Comparison of ENCODE assay signal across 14 cellular contexts in the genomic region with DNA sequence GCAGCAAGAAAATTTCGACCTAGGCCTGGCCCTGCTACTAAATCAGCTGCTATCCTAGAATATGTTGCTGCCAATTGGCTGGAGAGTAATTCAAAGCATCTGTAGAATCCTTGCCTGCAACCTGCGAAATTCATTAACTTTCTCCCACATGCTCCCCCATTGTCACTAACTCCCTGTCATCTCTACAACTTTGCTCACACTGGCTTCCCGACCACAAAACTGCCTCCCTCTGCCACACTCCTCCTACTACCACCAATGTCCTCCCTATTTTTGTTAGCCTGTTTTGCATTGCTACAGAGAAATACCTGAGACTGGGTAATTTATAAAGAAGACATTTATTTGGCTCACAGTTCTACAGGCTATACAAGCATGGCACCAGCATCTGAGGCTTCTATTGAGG.
DNase-seq lines count a peak whose midpoint lies in the region; ATAC-seq, FAIRE-seq and TF ChIP-seq lines count a peak whose summit lies in the region.
"Had no signal": no experiment of that assay in that cellular context is flagged by ENCODE, and none has a peak within 500 bp of the region (broad histone marks: within the 10 kb centered on the region; RNA-seq: fewer than 3 reads in every experiment).

No MANE protein-coding gene starts in this region.

- H3K27me3 Mint-ChIP-seq in GM23338 (ENCODE audit: insufficient read depth, low read depth, poor library complexity) (no peaks in the 10 kb centered on the region), glutamatergic neuron (ENCODE audit: unreplicated experiment) (peaks cover 6% of the 10 kb centered on the region), neural progenitor cell (ENCODE audit: insufficient read depth, low read depth) (peaks cover 7% of the 10 kb centered on the region)
- H3K27me3 Mint-ChIP-seq: CD4-positive, CD25-positive, alpha-beta regulatory T cell had no signal

- H3K9me3 Mint-ChIP-seq in GM23338 (no peaks in the 10 kb centered on the region; the same call in 2 of the 3 replicates), glutamatergic neuron (ENCODE audit: unreplicated experiment) (peaks cover 17% of the 10 kb centered on the region), neural progenitor cell (peaks cover 9% of the 10 kb centered on the region)

- H3F3A ChIP-seq in GM23338 (replicated peaks; ENCODE audit: low read depth) = no peaks in the 10 kb centered on the region
- peaks cover 5% of the 10 kb centered on the region for H3F3A ChIP-seq in neural progenitor cell (ENCODE audit: low read depth)

- TF ChIP-seq CTCF in GM23338 (conservative IDR thresholded peaks at IDR 0.05; ENCODE audit: low read depth in 2 of 2) (no peak), glutamatergic neuron (IDR thresholded peaks at IDR 0.05; ENCODE audit: partially characterized antibody, unreplicated experiment) (no peak), neural progenitor cell (IDR thresholded peaks at IDR 0.05) (no peak)

- H3K4me2 ChIP-seq in GM23338 (no peak overlapping the region), neural progenitor cell (no peak overlapping the region)
- H3K4me2 ChIP-seq: BLaER1 treated with 17β-estradiol and CSF1 and Interleukin-3, amounts not matched to agents 10 nM and 100 nM had no signal

- no peak overlapping the region for H3K27ac ChIP-seq in GM23338 (ENCODE audit: low read depth)
- no peak overlapping the region for H3K27ac ChIP-seq in neural progenitor cell
- H3K27ac ChIP-seq in small intestine (ENCODE audit: low read depth in 1 of 2, low read length in 1 of 2) = no peak overlapping the region
- H3K27ac ChIP-seq: BLaER1 treated with 17β-estradiol and CSF1 and Interleukin-3, amounts not matched to agents 10 nM and 100 nM had no signal

- H3K36me3 ChIP-seq in GM23338 (ENCODE audit: insufficient read depth) = no peaks in the 10 kb centered on the region
- no peaks in the 10 kb centered on the region for H3K36me3 ChIP-seq in neural progenitor cell
- no peaks in the 10 kb centered on the region for H3K36me3 ChIP-seq in small intestine (ENCODE audit: control insufficient read depth in 2 of 2, insufficient read depth in 2 of 2, low read length in 2 of 2)
- H3K36me3 ChIP-seq: BLaER1 treated with 17β-estradiol and CSF1 and Interleukin-3, amounts not matched to agents 10 nM and 100 nM had no signal

- peaks cover 6% of the 10 kb centered on the region; the same call in 1 of the 2 replicates for H3K4me1 ChIP-seq in GM23338 (ENCODE audit: insufficient read depth)
- peaks cover 12% of the 10 kb centered on the region for H3K4me1 ChIP-seq in neural progenitor cell
- peaks cover 0 to under 1% of the 10 kb centered on the region in 2 donors for H3K4me1 ChIP-seq in small intestine (ENCODE audit: control insufficient read depth in 2 of 2, insufficient read depth in 1 of 2, low read depth in 1 of 2, low read length in 1 of 2)

- no peak overlapping the region for H3K4me3 ChIP-seq in GM23338
- H3K4me3 ChIP-seq in neural progenitor cell = no peak overlapping the region
- no peak overlapping the region for H3K4me3 ChIP-seq in small intestine (ENCODE audit: low read depth in 1 of 2, low read length in 2 of 2)
- H3K4me3 ChIP-seq: BLaER1 treated with 17β-estradiol and CSF1 and Interleukin-3, amounts not matched to agents 10 nM and 100 nM had no signal

- H3K9me3 ChIP-seq in neural progenitor cell (ENCODE audit: low read depth) (no peaks in the 10 kb centered on the region), small intestine (ENCODE audit: control insufficient read depth, low read depth) (no peaks in the 10 kb centered on the region)

- no peak overlapping the region for H2AFZ ChIP-seq in GM23338
- no peak overlapping the region for H2AFZ ChIP-seq in neural progenitor cell (replicated peaks)

- DNase-seq in GM23338 (ENCODE audit: low spot score) (peak; percentile 6), amniotic epithelial cell (ENCODE audit: low read depth) (peak; percentile 37), glutamatergic neuron (no peak), neural progenitor cell (ENCODE audit: low spot score) (no peak), small intestine (no peak), NCI-H2196 (lab: John Stamatoyannopoulos, UW; ENCODE audit: unreplicated experiment) (no peak)
- DNase-seq in activated CD4-positive, CD25-positive, alpha-beta regulatory T cell treated with anti-CD3 and anti-CD28 coated beads, Interleukin-2, amount 50 U/mL, for 72 hours = no peak
- DNase-seq: ACHN; CD4-positive, CD25-positive, alpha-beta regulatory T cell; DMS79 had no signal

- H3K79me2 ChIP-seq in GM23338 (replicated peaks; ENCODE audit: insufficient read depth) (no peaks in the 10 kb centered on the region), neural progenitor cell (ENCODE audit: low read depth) (no peaks in the 10 kb centered on the region)

- no peaks in the 10 kb centered on the region for H3K27me3 ChIP-seq in GM23338 (ENCODE audit: insufficient read depth)
- H3K27me3 ChIP-seq in neural progenitor cell = no peaks in the 10 kb centered on the region
- no peaks in the 10 kb centered on the region for H3K27me3 ChIP-seq in small intestine (ENCODE audit: control insufficient read depth in 2 of 2, insufficient read depth in 2 of 2, low read length in 2 of 2)
- H3K27me3 ChIP-seq: BLaER1 treated with 17β-estradiol and CSF1 and Interleukin-3, amounts not matched to agents 10 nM and 100 nM had no signal

- H3K4me1 Mint-ChIP-seq in GM23338 = peaks cover 10% of the 10 kb centered on the region
- H3K4me1 Mint-ChIP-seq in glutamatergic neuron (ENCODE audit: low read depth, unreplicated experiment) = peaks cover 23% of the 10 kb centered on the region
- H3K4me1 Mint-ChIP-seq in neural progenitor cell = peaks cover 27% of the 10 kb centered on the region
- H3K4me1 Mint-ChIP-seq: CD4-positive, CD25-positive, alpha-beta regulatory T cell had no signal

- H3K9ac ChIP-seq in neural progenitor cell = no peak overlapping the region
- H3K9ac ChIP-seq: BLaER1 treated with 17β-estradiol and CSF1 and Interleukin-3, amounts not matched to agents 10 nM and 100 nM had no signal

- H3K27ac Mint-ChIP-seq in GM23338 (no peak overlapping the region), glutamatergic neuron (ENCODE audit: unreplicated experiment) (peak overlapping the region; percentile 77), neural progenitor cell (peak overlapping the region; percentile 65)
- H3K27ac Mint-ChIP-seq: CD4-positive, CD25-positive, alpha-beta regulatory T cell had no signal

- H3K4me3 Mint-ChIP-seq in GM23338 (no peak overlapping the region), glutamatergic neuron (ENCODE audit: unreplicated experiment) (no peak overlapping the region), neural progenitor cell (no peak overlapping the region)
- H3K4me3 Mint-ChIP-seq: CD4-positive, CD25-positive, alpha-beta regulatory T cell had no signal

- H3K36me3 Mint-ChIP-seq in GM23338 (ENCODE audit: low read depth) = no peaks in the 10 kb centered on the region
- peaks cover 4% of the 10 kb centered on the region for H3K36me3 Mint-ChIP-seq in glutamatergic neuron (ENCODE audit: unreplicated experiment)
- H3K36me3 Mint-ChIP-seq in neural progenitor cell = no peaks in the 10 kb centered on the region
- H3K36me3 Mint-ChIP-seq: CD4-positive, CD25-positive, alpha-beta regulatory T cell had no signal

- no peaks in the 10 kb centered on the region; the same call in 1 of the 2 replicates for H3K9me2 ChIP-seq in GM23338 (ENCODE audit: insufficient read depth)

- H4K20me1 ChIP-seq in GM23338 (replicated peaks; ENCODE audit: insufficient read depth) = no peaks in the 10 kb centered on the region
- H4K20me1 ChIP-seq in neural progenitor cell (ENCODE audit: low read depth) = no peaks in the 10 kb centered on the region
- H4K20me1 ChIP-seq: BLaER1 treated with 17β-estradiol and CSF1 and Interleukin-3, amounts not matched to agents 10 nM and 100 nM had no signal

- 71 to 89% (median 76%) methylated on average over 3 of the region's 3 CpGs for WGBS in small intestine, 3 donors

- no peak for ATAC-seq in GM23338
- ATAC-seq: HCT116 had no signal

- no peak for FAIRE-seq in small intestine (lab: Jason Lieb, UNC)
- FAIRE-seq: G401.6, GM12891 had no signal

TF ChIP-seq in GM23338, 12 proteins besides CTCF, POLR2A, EP300 and RAD21 (continues in another document):
- no peak for TF ChIP-seq CREB1 (CRISPR knock-in tag; IDR thresholded peaks at IDR 0.05; ENCODE audit: low read depth)
- TF ChIP-seq ZNF331 (CRISPR knock-in tag; IDR thresholded peaks at IDR 0.05; ENCODE audit: low read depth) = no peak
- TF ChIP-seq NANOG (IDR thresholded peaks at IDR 0.05; ENCODE audit: borderline replicate concordance) = no peak
- TF ChIP-seq, protein P1, sequence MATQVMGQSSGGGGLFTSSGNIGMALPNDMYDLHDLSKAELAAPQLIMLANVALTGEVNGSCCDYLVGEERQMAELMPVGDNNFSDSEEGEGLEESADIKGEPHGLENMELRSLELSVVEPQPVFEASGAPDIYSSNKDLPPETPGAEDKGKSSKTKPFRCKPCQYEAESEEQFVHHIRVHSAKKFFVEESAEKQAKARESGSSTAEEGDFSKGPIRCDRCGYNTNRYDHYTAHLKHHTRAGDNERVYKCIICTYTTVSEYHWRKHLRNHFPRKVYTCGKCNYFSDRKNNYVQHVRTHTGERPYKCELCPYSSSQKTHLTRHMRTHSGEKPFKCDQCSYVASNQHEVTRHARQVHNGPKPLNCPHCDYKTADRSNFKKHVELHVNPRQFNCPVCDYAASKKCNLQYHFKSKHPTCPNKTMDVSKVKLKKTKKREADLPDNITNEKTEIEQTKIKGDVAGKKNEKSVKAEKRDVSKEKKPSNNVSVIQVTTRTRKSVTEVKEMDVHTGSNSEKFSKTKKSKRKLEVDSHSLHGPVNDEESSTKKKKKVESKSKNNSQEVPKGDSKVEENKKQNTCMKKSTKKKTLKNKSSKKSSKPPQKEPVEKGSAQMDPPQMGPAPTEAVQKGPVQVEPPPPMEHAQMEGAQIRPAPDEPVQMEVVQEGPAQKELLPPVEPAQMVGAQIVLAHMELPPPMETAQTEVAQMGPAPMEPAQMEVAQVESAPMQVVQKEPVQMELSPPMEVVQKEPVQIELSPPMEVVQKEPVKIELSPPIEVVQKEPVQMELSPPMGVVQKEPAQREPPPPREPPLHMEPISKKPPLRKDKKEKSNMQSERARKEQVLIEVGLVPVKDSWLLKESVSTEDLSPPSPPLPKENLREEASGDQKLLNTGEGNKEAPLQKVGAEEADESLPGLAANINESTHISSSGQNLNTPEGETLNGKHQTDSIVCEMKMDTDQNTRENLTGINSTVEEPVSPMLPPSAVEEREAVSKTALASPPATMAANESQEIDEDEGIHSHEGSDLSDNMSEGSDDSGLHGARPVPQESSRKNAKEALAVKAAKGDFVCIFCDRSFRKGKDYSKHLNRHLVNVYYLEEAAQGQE (IDR thresholded peaks at IDR 0.05; ENCODE audit: unreplicated experiment) = no peak
- TF ChIP-seq JUNB (IDR thresholded peaks at IDR 0.05; ENCODE audit: unreplicated experiment) = no peak
- no peak for TF ChIP-seq POLR2AphosphoS5 (IDR thresholded peaks at IDR 0.05; ENCODE audit: low read depth)

Comparison
In these comparisons a context has a peak if more than half of its experiments do, and no peak if none do; other contexts are left out.
1. DNase-seq: peak in GM23338 (single experiment) and amniotic epithelial cell (single experiment); none in glutamatergic neuron (single experiment), neural progenitor cell (single experiment), activated CD4-positive, CD25-positive, alpha-beta regulatory T cell treated with anti-CD3 and anti-CD28 coated beads, Interleukin-2, amount 50 U/mL, for 72 hours (single experiment), small intestine (single experiment) and NCI-H2196 (single experiment).